ENCODE assay signal across 36 cellular contexts in the genomic region with DNA sequence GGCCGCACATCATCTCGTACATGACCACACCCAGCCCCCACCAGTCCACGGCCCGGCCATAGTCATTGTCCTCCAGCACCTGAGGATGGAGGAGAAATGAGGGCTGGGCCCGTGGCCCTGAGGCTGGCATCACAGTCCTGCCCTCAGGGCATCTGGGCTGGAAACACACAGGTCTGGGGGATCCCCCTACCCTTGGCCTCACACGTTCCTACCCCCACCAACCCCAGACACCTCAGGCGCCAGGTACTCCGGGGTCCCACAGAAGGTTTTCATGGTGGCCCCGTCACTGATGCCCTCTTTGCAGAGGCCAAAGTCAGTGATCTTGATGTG. TPM values are rescaled to one million over a fixed set of nuclear protein-coding genes. Genes with fewer than 3 reads are reported as not detected.
"Had no signal": no experiment of that assay in that cellular context is flagged by ENCODE, and none has a peak within 500 bp of the region (broad histone marks: within the 10 kb centered on the region; RNA-seq: fewer than 3 reads in every experiment).

No MANE protein-coding gene starts in this region.

- H3K27me3 ChIP-seq: ascending aorta, cardiac muscle cell had no signal

- FAIRE-seq: bronchial epithelial cell, TTC549 had no signal

- DNase-seq: activated CD4-positive, alpha-beta memory T cell treated with anti-CD3 and anti-CD28 coated beads, Interleukin-2, amount 10 ng/mL, durations not matched to agents 7 days and 5 days; activated CD4-positive, alpha-beta T cell treated with anti-CD3 and anti-CD28 coated beads for 1 hour; activated CD4-positive, alpha-beta T cell treated with anti-CD3 and anti-CD28 coated beads for 36 hours; activated CD4-positive, alpha-beta T cell treated with anti-CD3 and anti-CD28 coated beads for 48 hours; activated CD4-positive, alpha-beta T cell treated with anti-CD3 and anti-CD28 coated beads, Interleukin-2, amount 10 ng/mL, durations not matched to agents 7 days and 5 days; activated CD4-positive, alpha-beta T cell treated with anti-CD3 and anti-CD28 coated beads, Interleukin-2, amount 50 U/mL, for 48 hours; activated CD4-positive, CD25-positive, alpha-beta regulatory T cell; activated CD8-positive, alpha-beta memory T cell treated with anti-CD3 and anti-CD28 coated beads for 24 hours; activated CD8-positive, alpha-beta memory T cell treated with anti-CD3 and anti-CD28 coated beads, Interleukin-2, amount 10 ng/mL, durations not matched to agents 7 days and 5 days; activated CD8-positive, alpha-beta memory T cell treated with anti-CD3 and anti-CD28 coated beads, Interleukin-2, amount 50 U/mL, for 48 hours; activated CD8-positive, alpha-beta T cell treated with anti-CD3 and anti-CD28 coated beads, Interleukin-2, amount 10 ng/mL, durations not matched to agents 7 days and 5 days; activated effector memory CD4-positive, alpha-beta T cell treated with Interleukin-2 at 50 U/mL for 16 hours; activated gamma-delta T cell; activated naive CD4-positive, alpha-beta T cell treated with anti-CD3 and anti-CD28 coated beads, Interleukin-2, amount 10 ng/mL, durations not matched to agents 7 days and 5 days; activated naive CD4-positive, alpha-beta T cell treated with Interleukin-2 at 50 U/mL for 16 hours; activated naive CD8-positive, alpha-beta T cell treated with anti-CD3 and anti-CD28 coated beads, Interleukin-2, amount 10 ng/mL, durations not matched to agents 7 days and 5 days; activated naive CD8-positive, alpha-beta T cell treated with anti-CD3 and anti-CD28 coated beads, Interleukin-2, amount 50 U/mL, for 24 hours; activated T-cell treated with anti-CD3 and anti-CD28 coated beads, Interleukin-2, amount 50 U/mL, for 24 hours; activated T-cell treated with anti-CD3 and anti-CD28 coated beads, Interleukin-2, amount 50 U/mL, for 48 hours; amygdala; anterior cingulate cortex; caudate nucleus; cerebellar nuclear complex; T-cell; T-helper 17 cell; T-helper 9 cell had no signal

- ATAC-seq: activated CD4-positive, alpha-beta T cell treated with anti-CD3 and anti-CD28 coated beads for 36 hours; activated CD4-positive, CD25-positive, alpha-beta regulatory T cell treated with anti-CD3 and anti-CD28 coated beads, Interleukin-2, amount 50 U/mL, for 24 hours; activated CD8-positive, alpha-beta memory T cell treated with anti-CD3 and anti-CD28 coated beads, Interleukin-2, amount 10 ng/mL, durations not matched to agents 7 days and 5 days; activated CD8-positive, alpha-beta T cell treated with anti-CD3 and anti-CD28 coated beads, Interleukin-2, amount 10 ng/mL, durations not matched to agents 7 days and 5 days; activated naive CD8-positive, alpha-beta T cell treated with anti-CD3 and anti-CD28 coated beads, Interleukin-2, amount 50 U/mL, for 24 hours; T-cell; T-helper 17 cell had no signal

- H3K4me1 ChIP-seq: ascending aorta had no signal

- H3K4me3 ChIP-seq: ascending aorta, cardiac muscle cell had no signal

- H3K9me3 ChIP-seq: ascending aorta had no signal

- H3K27ac ChIP-seq: ascending aorta, cardiac muscle cell, VCaP had no signal

RNA-seq across cellular contexts. Expression of gene CCNP, which starts 9.5 kb away (rescaled TPM):
- total RNA-seq: activated CD4-positive, alpha-beta memory T cell treated with anti-CD3 and anti-CD28 coated beads, Interleukin-2, amount 10 ng/mL, durations not matched to agents 7 days and 5 days; ascending aorta; bronchial epithelial cell had no signal

RNA-seq across cellular contexts. Expression of gene TTC9B, which starts 17.8 kb away (rescaled TPM):
- total RNA-seq: activated CD4-positive, alpha-beta memory T cell treated with anti-CD3 and anti-CD28 coated beads, Interleukin-2, amount 10 ng/mL, durations not matched to agents 7 days and 5 days; activated CD4-positive, alpha-beta T cell treated with anti-CD3 and anti-CD28 coated beads for 36 hours; activated CD4-positive, alpha-beta T cell treated with anti-CD3 and anti-CD28 coated beads, Interleukin-2, amount 10 ng/mL, durations not matched to agents 7 days and 5 days; activated CD8-positive, alpha-beta memory T cell treated with anti-CD3 and anti-CD28 coated beads, Interleukin-2, amount 10 ng/mL, durations not matched to agents 7 days and 5 days; activated CD8-positive, alpha-beta T cell treated with anti-CD3 and anti-CD28 coated beads, Interleukin-2, amount 10 ng/mL, durations not matched to agents 7 days and 5 days; activated naive CD8-positive, alpha-beta T cell treated with anti-CD3 and anti-CD28 coated beads, Interleukin-2, amount 10 ng/mL, durations not matched to agents 7 days and 5 days; activated T-helper 2 cell treated with anti-CD3 and anti-CD28 coated beads, Interferon-gamma antibody, Interleukin-2, Interleukin-4, amounts not matched to agents 10 μg/mL and 5 μg/mL and 100 μg/mL, durations not matched to agents 14 hours and 24 hours and 36 hours; ascending aorta; bronchial epithelial cell; cardiac muscle cell; chondrocyte; T-cell; T-helper 1 cell treated with Interleukin-12 subunit alpha and Interleukin-12 subunit beta and Interleukin-4 antibody, amounts not matched to agents 30 ng/mL and 1 ng/mL, for 36 hours; T-helper 17 cell; T-helper 2 cell treated with Interferon-gamma antibody and Interleukin-4, amounts not matched to agents 100 ng/mL and 5 ng/mL, for 36 hours had no signal
